In the genomic region with DNA sequence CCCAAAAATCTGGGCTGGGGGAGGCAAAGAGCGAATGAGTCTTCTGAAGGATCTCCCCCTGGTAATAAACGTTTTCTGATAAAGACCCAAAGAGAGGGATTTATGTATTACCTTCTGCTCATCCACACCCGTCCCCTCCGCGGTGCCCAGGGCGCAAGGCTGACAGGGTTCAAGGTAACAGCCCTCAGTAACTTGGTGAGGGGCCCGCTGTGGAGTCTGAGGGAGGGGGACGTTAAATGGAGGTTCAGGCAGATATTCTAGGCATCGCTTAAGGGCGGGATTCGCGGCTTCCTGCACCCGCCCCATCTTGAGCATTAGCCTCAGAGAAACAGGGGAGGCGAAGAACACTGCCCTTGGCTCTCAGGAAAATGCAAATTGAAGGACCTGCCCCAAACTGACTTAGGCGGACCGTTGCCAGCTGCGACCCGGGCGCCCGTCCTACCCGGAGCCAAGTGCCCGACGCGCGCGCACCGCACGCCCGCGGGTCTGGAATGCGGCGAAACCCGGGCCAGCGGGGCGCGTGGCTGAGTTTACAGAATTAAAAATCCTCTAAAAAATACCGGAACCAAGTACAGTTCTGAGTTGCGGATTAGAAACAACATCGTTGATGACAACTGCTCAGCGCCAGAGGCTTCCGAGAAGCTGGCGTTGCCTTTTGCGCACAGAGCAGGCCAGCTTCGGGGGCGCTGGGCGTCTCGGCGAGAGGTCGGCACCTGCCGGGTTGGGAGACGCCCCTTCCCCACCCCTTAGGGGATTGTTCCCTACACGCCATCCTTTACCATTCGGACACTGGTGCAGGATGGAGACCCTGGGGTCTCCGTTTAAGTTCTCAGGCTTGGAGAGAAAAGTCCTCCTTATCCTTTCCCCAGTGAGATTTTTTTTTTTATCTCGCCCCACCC, we compare ENCODE assay signal across 23 cellular contexts. TPM values are rescaled to one million over a fixed set of nuclear protein-coding genes. Genes with fewer than 3 reads are reported as not detected.
DNase-seq lines count a peak whose midpoint lies in the region; ATAC-seq, FAIRE-seq and TF ChIP-seq lines count a peak whose summit lies in the region.
"Had no signal": no experiment of that assay in that cellular context is flagged by ENCODE, and none has a peak within 500 bp of the region (broad histone marks: within the 10 kb centered on the region; RNA-seq: fewer than 3 reads in every experiment).

No MANE protein-coding gene starts in this region.

- CTCF ChIA-PET in A549 (lab: Yijun Ruan, JAX): interaction anchor here (0.7 kb wide), 1 partner anchor 16 kb away, joined by 4 read pairs; no protein-coding TSS in a partner anchor

- no peak for TF ChIP-seq POLR2A in A549 (IDR thresholded peaks at IDR 0.05; ENCODE audit: low read length)

- H3K4me1 ChIP-seq in A549: no peaks in the 10 kb centered on the region
- H3K4me1 ChIP-seq: foreskin keratinocyte had no signal

- DNase-seq in A549 (ENCODE audit: low read depth in 1 of 2, low spot score in 1 of 2) (no peak), H7 (peak; percentile 78), ecto neural progenitor cell (ENCODE audit: low spot score) (peak; percentile 59), GM13977 (ENCODE audit: low spot score) (no peak), MG63 (no peak)
- DNase-seq: activated CD4-positive, alpha-beta T cell treated with anti-CD3 and anti-CD28 coated beads, Interleukin-2, amount 50 U/mL, for 4 hours; cerebellar nuclear complex; GDM1; immature natural killer cell; NCI-H510A treated with DMSO at 0.1 percent for 48 hours; substantia nigra had no signal

- 10% methylated on average over 33 of the region's 55 CpGs for WGBS in A549 (ENCODE audit: missing lambda C conversion rate)

- H3K4me3 ChIP-seq in A549 (no peak overlapping the region), H7 (ENCODE audit: insufficient read depth, low read depth, low read length) (no peak overlapping the region; the same call in 1 of the 2 replicates), neural cell (ENCODE audit: low read length) (peak overlapping the region; percentile 60), MG63 (no peak overlapping the region)
- H3K4me3 ChIP-seq: adrenal gland had no signal

- H3K9me3 ChIP-seq in A549: no peaks in the 10 kb centered on the region
- H3K9me3 ChIP-seq in neural cell (ENCODE audit: low read length): no peaks in the 10 kb centered on the region
- H3K9me3 ChIP-seq in MG63: no peaks in the 10 kb centered on the region
- H3K9me3 ChIP-seq: adrenal gland, right atrium auricular region had no signal

- POLR2A ChIA-PET in A549 (lab: Yijun Ruan, JAX): no interaction called here

- H3K27me3 ChIP-seq in H7 (ENCODE audit: control insufficient read depth, insufficient read depth, low read length) (peaks cover 98% of the 10 kb centered on the region), neural cell (ENCODE audit: insufficient read depth, low read depth, low read length) (peaks cover 93% of the 10 kb centered on the region), MG63 (peaks cover 42% of the 10 kb centered on the region)

- no peaks in the 10 kb centered on the region for H3F3A ChIP-seq in neural cell (ENCODE audit: insufficient read depth, low read length, poor library complexity, severe bottlenecking)

- TF ChIP-seq CTCF in A549 (IDR thresholded peaks at IDR 0.05) (no peak), neural cell (IDR thresholded peaks at IDR 0.05; ENCODE audit: poor library complexity, severe bottlenecking) (no peak), GM13977 (IDR thresholded peaks at IDR 0.05; ENCODE audit: extremely low read depth, insufficient read depth, missing control alignments) (no peak)

- peak overlapping the region; percentile 61; the same call in 2 of the 3 replicates for H3K4me2 ChIP-seq in A549
- peak overlapping the region; percentile 2 for H3K4me2 ChIP-seq in neural cell (ENCODE audit: low read length)

- H3K36me3 ChIP-seq in H7 (replicated peaks; ENCODE audit: control insufficient read depth, insufficient read depth, low read length): no peaks in the 10 kb centered on the region
- H3K36me3 ChIP-seq in neural cell (ENCODE audit: insufficient read depth, low read length): no peaks in the 10 kb centered on the region
- no peaks in the 10 kb centered on the region for H3K36me3 ChIP-seq in MG63
- H3K36me3 ChIP-seq: adrenal gland, right atrium auricular region had no signal

- FAIRE-seq in A549 (lab: Jason Lieb, UNC): no peak
- FAIRE-seq: GM12892 had no signal

- H3K9ac ChIP-seq in neural cell (ENCODE audit: low read length): no peak overlapping the region

- H3K27ac ChIP-seq in A549 (no peak overlapping the region), neural cell (ENCODE audit: low read length) (no peak overlapping the region)
- H3K27ac ChIP-seq: adrenal gland, foreskin keratinocyte, right atrium auricular region had no signal

- ATAC-seq in A549 (no peak), GM18502 (IDR thresholded peaks at IDR 0.05; ENCODE audit: poor library complexity, unreplicated experiment) (no peak), GM19455 (IDR thresholded peaks at IDR 0.05; ENCODE audit: unreplicated experiment) (no peak)
- ATAC-seq: natural killer cell treated with Interleukin-12 subunit alpha and Interleukin-12 subunit beta and Interleukin-15 and Interleukin-18, amount 100 ng/mL, for 72 hours had no signal

- in situ Hi-C loops in GM13977 (cut with MboI; ENCODE audit: low pct_unique_long_range_greater_than_20kb, low sequenced_read_pairs, unreplicated experiment): no loop called here

- no peaks in the 10 kb centered on the region for H3K9me2 ChIP-seq in neural cell (ENCODE audit: insufficient read depth, low read length)

- no peak for TF ChIP-seq EP300 in A549 (IDR thresholded peaks at IDR 0.05)
- TF ChIP-seq EP300 in neural cell (conservative IDR thresholded peaks at IDR 0.05; ENCODE audit: poor library complexity, severe bottlenecking): no peak

- no peak for TF ChIP-seq RAD21 in A549 (conservative IDR thresholded peaks at IDR 0.05 in 1 of 2, IDR thresholded peaks at IDR 0.05 in 1 of 2)
- no peak for TF ChIP-seq RAD21 in neural cell (conservative IDR thresholded peaks at IDR 0.05)

- H4K20me1 ChIP-seq in neural cell (ENCODE audit: insufficient read depth): no peaks in the 10 kb centered on the region

- no peaks in the 10 kb centered on the region for H3K79me2 ChIP-seq in neural cell (replicated peaks; ENCODE audit: insufficient read depth, low read length)

- H2AFZ ChIP-seq in neural cell (ENCODE audit: low read depth, low read length): no peak overlapping the region

TF ChIP-seq in A549, 52 proteins besides CTCF, POLR2A, EP300 and RAD21:
- TF ChIP-seq ELK1 (IDR thresholded peaks at IDR 0.05; ENCODE audit: low read depth, low read length): no peak
- TF ChIP-seq MAFK (IDR thresholded peaks at IDR 0.05; ENCODE audit: partially characterized antibody): no peak
- TF ChIP-seq BCL3 (IDR thresholded peaks at IDR 0.05): no peak
- no peak for TF ChIP-seq NFE2L2 (conservative IDR thresholded peaks at IDR 0.05; ENCODE audit: low read length)

TF ChIP-seq in neural cell, 6 proteins besides CTCF, POLR2A, EP300 and RAD21:
- TF ChIP-seq EZH2 (IDR thresholded peaks at IDR 0.05; ENCODE audit: borderline replicate concordance, insufficient read depth, low read length, poor library complexity, severe bottlenecking): peak; percentile 30
- no peak for TF ChIP-seq MXI1 (conservative IDR thresholded peaks at IDR 0.05; ENCODE audit: poor library complexity, severe bottlenecking)
TF ChIP-seq in neural cell: peak in this region for 1.

RNA-seq across cellular contexts. Expression of gene HELT, which starts 2.8 kb away (rescaled TPM):
- not detected in 2 replicates for polyA plus RNA-seq in A549 (2011; rRNA removed)
- polyA plus RNA-seq in A549 (2012; cell fraction: cytosol; rRNA removed): not detected in 2 replicates
- not detected in 2 replicates for polyA plus RNA-seq in A549 (2012; cell fraction: nucleus; rRNA removed)
- polyA plus RNA-seq in A549 (2017; fragmentation: RNase III; extraction: RNeasy Plus Mini Kit Qiagen cat#74134 plus additional on column Dnase treatment): not detected in 3 replicates
- not detected in 2 replicates for polyA minus RNA-seq in A549 (2011; rRNA and poly(A)+ RNA removed)
- total RNA-seq in H7 (2014; rRNA removed; shearing (Covaris generic)): 0.96 TPM in 1 of 2 replicates, not detected in the other
- not detected in 2 replicates for polyA plus RNA-seq in neural cell
- not detected in 2 replicates for polyA minus RNA-seq in neural cell
- not detected in 2 replicates for total RNA-seq in MG63 (2014; rRNA removed; shearing (Covaris generic); ENCODE audit: low replicate concordance)
- total RNA-seq: adrenal gland; foreskin keratinocyte; H4; LHCN-M2; natural killer cell treated with Interleukin-12 subunit alpha and Interleukin-12 subunit beta and Interleukin-15 and Interleukin-18, amount 100 ng/mL, for 72 hours; OCI-LY7; right atrium auricular region; SK-MEL-5 had no signal
- polyA plus RNA-seq: adrenal gland, foreskin keratinocyte, immature natural killer cell had no signal

Comparison
In these comparisons a context has a peak if more than half of its experiments do, and no peak if none do; other contexts are left out.
1. DNase-seq: peak in H7 (single experiment) and ecto neural progenitor cell (single experiment); none in A549 (0 of 2), GM13977 (single experiment) and MG63 (single experiment).